In genomic region chr1:206590025-206590834, GRCh38 we compare ENCODE assay signal across 1 cellular context.
A peak's percentile ranks its signal among the peaks of the same experiment; 100 is the strongest.
TF ChIP-seq lines count a peak whose summit lies in the region.

No MANE protein-coding gene starts in this region.

TF ChIP-seq in IMR-90, 13 proteins besides CTCF, POLR2A, EP300 and RAD21 (continued from another document):
- TF ChIP-seq USF2 (IDR thresholded peaks at IDR 0.05; ENCODE audit: low read depth, low read length) = no peak
- TF ChIP-seq CEBPB (IDR thresholded peaks at IDR 0.05; ENCODE audit: low read depth, low read length) = 0 out of 2 replicates have a peak, but pooled peaks have one; percentile 6
